ENCODE assay signal across 17 cellular contexts in genomic region chr18:48819276-48819675, GRCh38.
DNase-seq lines count a peak whose midpoint lies in the region; ATAC-seq and TF ChIP-seq lines count a peak whose summit lies in the region.
"Had no signal": no experiment of that assay in that cellular context is flagged by ENCODE, and none has a peak within 500 bp of the region (broad histone marks: within the 10 kb centered on the region; RNA-seq: fewer than 3 reads in every experiment).

No MANE protein-coding gene starts in this region.

- H4K20me1 ChIP-seq in BLaER1: no peaks in the 10 kb centered on the region

- no peak overlapping the region for H3K23ac ChIP-seq in trophoblast cell (ENCODE audit: low read length)

- no peaks in the 10 kb centered on the region for H3K27me3 Mint-ChIP-seq in activated T-cell treated with anti-CD3 and anti-CD28 coated beads, Interleukin-2, amount 50 U/mL, for 4 hours (ENCODE audit: low read depth)
- H3K27me3 Mint-ChIP-seq: activated CD4-positive, alpha-beta memory T cell treated with anti-CD3 and anti-CD28 coated beads, Interleukin-2, amount 10 ng/mL, durations not matched to agents 7 days and 5 days; naive B cell; stimulated activated naive B cell treated with anti-CD40 and anti-IgM and Interleukin-4, amounts not matched to agents 10 μg/mL and 1 μg/mL and 100 μg/mL, for 72 hours had no signal

- DNase-seq in activated T-cell treated with anti-CD3 and anti-CD28 coated beads, Interleukin-2, amount 50 U/mL, for 4 hours: peak; percentile 1
- DNase-seq in heart left ventricle (peak in 4 of 5 donors; percentile 39 to 82 (median 75)), trophoblast cell (no peak), NCI-H2081 treated with DMSO at 0.1 percent for 48 hours (lab: John Stamatoyannopoulos, UW) (no peak), Ammon's horn (ENCODE audit: low spot score) (no peak)
- DNase-seq: activated CD4-positive, alpha-beta memory T cell treated with anti-CD3 and anti-CD28 coated beads, Interleukin-2, amount 10 ng/mL, durations not matched to agents 7 days and 5 days; activated naive CD4-positive, alpha-beta T cell treated with Interleukin-2 at 50 U/mL for 16 hours; Calu3; GF-D8; naive B cell; NCI-H2081; SHP77 treated with DMSO at 0.1 percent for 48 hours; stimulated activated naive B cell treated with anti-CD40 and anti-IgM and Interleukin-4, amounts not matched to agents 10 μg/mL and 1 μg/mL and 100 μg/mL, for 72 hours; T-helper 9 cell had no signal

- H3K4me3 ChIP-seq in BLaER1: no peak overlapping the region
- no peak overlapping the region for H3K4me3 ChIP-seq in heart left ventricle
- H3K4me3 ChIP-seq in trophoblast cell (ENCODE audit: low read depth, low read length): no peak overlapping the region

- no peak overlapping the region for H2BK120ac ChIP-seq in trophoblast cell (ENCODE audit: insufficient read depth, low read length, poor library complexity)

- H3K4ac ChIP-seq in trophoblast cell (ENCODE audit: low read depth, low read length): no peak overlapping the region

- 45 to 62% (median 57%) methylated on average over 11 to 15 of the region's 15 CpGs for WGBS in heart left ventricle, 4 donors
- WGBS in trophoblast cell (ENCODE audit: extremely low coverage, insufficient coverage, insufficient read length): no CpG with 5 or more reads among the region's 15 CpGs

- H3K9me3 Mint-ChIP-seq in activated T-cell treated with anti-CD3 and anti-CD28 coated beads, Interleukin-2, amount 50 U/mL, for 4 hours: no peaks in the 10 kb centered on the region
- H3K9me3 Mint-ChIP-seq: stimulated activated naive B cell treated with anti-CD40 and anti-IgM and Interleukin-4, amounts not matched to agents 10 μg/mL and 1 μg/mL and 100 μg/mL, for 72 hours had no signal

- H3K36me3 Mint-ChIP-seq in activated T-cell treated with anti-CD3 and anti-CD28 coated beads, Interleukin-2, amount 50 U/mL, for 4 hours (ENCODE audit: insufficient read depth): peaks cover 5% of the 10 kb centered on the region

- H3K4me1 Mint-ChIP-seq in activated T-cell treated with anti-CD3 and anti-CD28 coated beads, Interleukin-2, amount 50 U/mL, for 4 hours (ENCODE audit: low read depth): peaks cover 47% of the 10 kb centered on the region

- H4K12ac ChIP-seq in trophoblast cell (ENCODE audit: low read depth, low read length): no peak overlapping the region

- no peak overlapping the region for H3K18ac ChIP-seq in trophoblast cell (ENCODE audit: low read length)

- H3K27me3 ChIP-seq in BLaER1: no peaks in the 10 kb centered on the region
- H3K27me3 ChIP-seq in heart left ventricle: no peaks in the 10 kb centered on the region
- no peaks in the 10 kb centered on the region for H3K27me3 ChIP-seq in trophoblast cell (ENCODE audit: insufficient read depth, low read length)

- TF ChIP-seq POLR2A in heart left ventricle (IDR thresholded peaks at IDR 0.05): no peak

- H3K27ac ChIP-seq in BLaER1 (peak overlapping the region; percentile 55), heart left ventricle (peak overlapping the region in 6 of 12 donors; percentile 1 to 71 (median 54)), trophoblast cell (ENCODE audit: low read depth, low read length) (no peak overlapping the region)

- H3K36me3 ChIP-seq in BLaER1: peaks cover 33% of the 10 kb centered on the region
- H3K36me3 ChIP-seq in heart left ventricle: peaks cover 0 to 26% (median 12%) of the 10 kb centered on the region in 9 donors
- H3K36me3 ChIP-seq in trophoblast cell (ENCODE audit: control insufficient read depth in 1 of 2, insufficient read depth in 2 of 2, low read length in 2 of 2): peaks cover 5 to 16% of the 10 kb centered on the region in 2 experiments

- no peak for TF ChIP-seq CTCF in heart left ventricle (IDR thresholded peaks at IDR 0.05)

- no peak overlapping the region for H3K14ac ChIP-seq in trophoblast cell (ENCODE audit: low read length)

- H3K79me1 ChIP-seq in trophoblast cell (ENCODE audit: low read length): no peaks in the 10 kb centered on the region

- H3K9ac ChIP-seq in BLaER1: no peak overlapping the region
- H3K9ac ChIP-seq in trophoblast cell (ENCODE audit: low read length): no peak overlapping the region

- H4K8ac ChIP-seq in trophoblast cell (ENCODE audit: low read depth, low read length): no peak overlapping the region

- H2BK12ac ChIP-seq in trophoblast cell (ENCODE audit: low read length): no peak overlapping the region

- no peak overlapping the region for H2AFZ ChIP-seq in trophoblast cell (ENCODE audit: insufficient read depth, low read length, poor library complexity)

- no peak for ATAC-seq in activated T-cell treated with anti-CD3 and anti-CD28 coated beads, Interleukin-2, amount 50 U/mL, for 4 hours
- ATAC-seq in heart left ventricle (peak; percentile 89 to 94 (median 90)), GM19455 (IDR thresholded peaks at IDR 0.05; ENCODE audit: unreplicated experiment) (no peak), HG03442 (IDR thresholded peaks at IDR 0.05; ENCODE audit: unreplicated experiment) (no peak)
- ATAC-seq: stimulated activated naive B cell treated with anti-CD40 and anti-IgM and Interleukin-4, amounts not matched to agents 10 μg/mL and 1 μg/mL and 100 μg/mL, for 72 hours had no signal

- H3K79me2 ChIP-seq in trophoblast cell (ENCODE audit: control insufficient read depth, insufficient read depth, low read length, poor library complexity): no peaks in the 10 kb centered on the region

- no peak overlapping the region for H3K4me3 Mint-ChIP-seq in activated T-cell treated with anti-CD3 and anti-CD28 coated beads, Interleukin-2, amount 50 U/mL, for 4 hours
- H3K4me3 Mint-ChIP-seq: activated CD4-positive, alpha-beta memory T cell treated with anti-CD3 and anti-CD28 coated beads, Interleukin-2, amount 10 ng/mL, durations not matched to agents 7 days and 5 days; stimulated activated naive B cell treated with anti-CD40 and anti-IgM and Interleukin-4, amounts not matched to agents 10 μg/mL and 1 μg/mL and 100 μg/mL, for 72 hours had no signal

- H4K91ac ChIP-seq in trophoblast cell (ENCODE audit: low read depth, low read length): peak overlapping the region; percentile 20

- no peak overlapping the region for H2BK5ac ChIP-seq in trophoblast cell (ENCODE audit: low read depth, low read length, poor library complexity)

- H3K4me1 ChIP-seq in BLaER1: peaks cover 78% of the 10 kb centered on the region
- H3K4me1 ChIP-seq in heart left ventricle: peaks cover 0 to 25% (median 10%) of the 10 kb centered on the region in 12 donors
- no peaks in the 10 kb centered on the region for H3K4me1 ChIP-seq in trophoblast cell (ENCODE audit: control insufficient read depth in 1 of 2, insufficient read depth in 2 of 2, low read length in 2 of 2)

- H3K4me2 ChIP-seq in BLaER1 (peak overlapping the region; percentile 86), trophoblast cell (ENCODE audit: low read length) (no peak overlapping the region)

- H3K9me3 ChIP-seq in BLaER1: peaks cover 11% of the 10 kb centered on the region
- H3K9me3 ChIP-seq in heart left ventricle: peaks cover 0 to 7% (median 0%) of the 10 kb centered on the region in 12 donors
- H3K9me3 ChIP-seq in trophoblast cell (ENCODE audit: insufficient read depth, low read depth, low read length): no peaks in the 10 kb centered on the region

- H2AK5ac ChIP-seq in trophoblast cell (ENCODE audit: low read length): no peak overlapping the region

- intact Hi-C loops in heart left ventricle (cut with DNase I): no loop called here

Comparison
In these comparisons a context has a peak if more than half of its experiments do, and no peak if none do; other contexts are left out.
1. ATAC-seq: peak in heart left ventricle (4 of 4); none in activated T-cell treated with anti-CD3 and anti-CD28 coated beads, Interleukin-2, amount 50 U/mL, for 4 hours (0 of 2), GM19455 (single experiment) and HG03442 (single experiment).
2. DNase-seq: peak in activated T-cell treated with anti-CD3 and anti-CD28 coated beads, Interleukin-2, amount 50 U/mL, for 4 hours (single experiment) and heart left ventricle (4 of 5); none in trophoblast cell (0 of 2), NCI-H2081 treated with DMSO at 0.1 percent for 48 hours (single experiment) and Ammon's horn (single experiment).